In the genomic region with DNA sequence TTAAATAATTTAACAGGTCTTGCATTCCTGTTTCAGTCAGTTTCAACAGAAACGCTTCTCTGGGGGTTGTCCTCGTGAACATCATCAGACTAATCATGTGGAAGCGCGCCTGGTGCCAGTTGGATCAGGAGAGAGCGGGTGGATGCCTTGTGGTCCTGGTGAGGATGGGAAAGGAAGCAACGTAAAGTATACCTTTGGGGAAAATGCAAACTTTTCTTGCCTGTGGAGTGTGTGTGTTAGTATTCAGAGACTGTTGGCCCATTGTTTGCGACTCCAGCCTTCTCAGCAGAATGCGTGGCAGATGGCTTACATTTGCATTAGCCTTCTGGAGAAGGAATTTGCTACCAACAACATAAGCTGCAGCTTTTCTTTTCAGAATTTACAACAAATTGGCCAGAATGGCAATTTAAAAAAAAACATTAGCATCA, we compare ENCODE assay signal across 16 cellular contexts.
DNase-seq lines count a peak whose midpoint lies in the region; ATAC-seq and TF ChIP-seq lines count a peak whose summit lies in the region.
"Had no signal": no experiment of that assay in that cellular context is flagged by ENCODE, and none has a peak within 500 bp of the region (broad histone marks: within the 10 kb centered on the region; RNA-seq: fewer than 3 reads in every experiment).

No MANE protein-coding gene starts in this region.

- no peak overlapping the region for H3K9ac ChIP-seq in neural progenitor cell

- H3K4me3 ChIP-seq in neural progenitor cell (no peak overlapping the region), upper lobe of left lung (no peak overlapping the region)
- H3K4me3 ChIP-seq: ovary, PC-9, thoracic aorta had no signal

- H3K27ac ChIP-seq in neural progenitor cell: peak overlapping the region; percentile 26
- no peak overlapping the region for H3K27ac ChIP-seq in upper lobe of left lung
- no peak overlapping the region for H3K27ac ChIP-seq in foreskin keratinocyte
- H3K27ac ChIP-seq: ovary, PC-9, thoracic aorta had no signal

- intact Hi-C loops in posterior vena cava (cut with DNase I): no loop called here

- 63% methylated on average over 8 of the region's 8 CpGs for WGBS in upper lobe of left lung, 2 donors

- no peak for TF ChIP-seq CTCF in neural progenitor cell (IDR thresholded peaks at IDR 0.05)
- TF ChIP-seq CTCF in upper lobe of left lung (IDR thresholded peaks at IDR 0.05): no peak
- no peak for TF ChIP-seq CTCF in foreskin keratinocyte (conservative IDR thresholded peaks at IDR 0.05)

- no peaks in the 10 kb centered on the region for H3K79me2 ChIP-seq in neural progenitor cell (ENCODE audit: low read depth)

- H3K36me3 ChIP-seq in neural progenitor cell (no peaks in the 10 kb centered on the region), upper lobe of left lung (no peaks in the 10 kb centered on the region)
- H3K36me3 ChIP-seq: ovary, thoracic aorta had no signal

- H3K9me3 Mint-ChIP-seq in neural progenitor cell: peaks cover 6% of the 10 kb centered on the region

- ATAC-seq in upper lobe of left lung (ENCODE audit: low FRiP score in 2 of 2) (no peak), foreskin keratinocyte (no peak)

- TF ChIP-seq EP300 in upper lobe of left lung (IDR thresholded peaks at IDR 0.05): no peak

- H3K27me3 ChIP-seq in neural progenitor cell: no peaks in the 10 kb centered on the region
- H3K27me3 ChIP-seq in upper lobe of left lung: no peaks in the 10 kb centered on the region
- H3K27me3 ChIP-seq in foreskin keratinocyte: peaks cover 7% of the 10 kb centered on the region
- H3K27me3 ChIP-seq: ovary had no signal

- H2AFZ ChIP-seq in neural progenitor cell (replicated peaks): peak overlapping the region; percentile 61
- H2AFZ ChIP-seq: PC-9 had no signal

- H3K27ac Mint-ChIP-seq in neural progenitor cell: peak overlapping the region; percentile 60

- H3K4me1 ChIP-seq in neural progenitor cell: peaks cover 27% of the 10 kb centered on the region
- no peaks in the 10 kb centered on the region for H3K4me1 ChIP-seq in upper lobe of left lung
- no peaks in the 10 kb centered on the region for H3K4me1 ChIP-seq in foreskin keratinocyte

- H3K4me3 Mint-ChIP-seq in neural progenitor cell: peak overlapping the region; percentile 74

- peak overlapping the region; percentile 65 for H3K4me2 ChIP-seq in neural progenitor cell
- H3K4me2 ChIP-seq: PC-9 had no signal

- peak; percentile 88 for DNase-seq in DMS 273 treated with DMSO at 0.1 percent for 48 hours (lab: John Stamatoyannopoulos, UW)
- peak; percentile 95 for DNase-seq in NCI-H526 (lab: John Stamatoyannopoulos, UW)
- peak; percentile 95 for DNase-seq in foreskin melanocyte
- peak; percentile 64 for DNase-seq in neural progenitor cell (ENCODE audit: low spot score)
- no peak for DNase-seq in kidney glomerular epithelial cell (lab: John Stamatoyannopoulos, UW)
- no peak for DNase-seq in upper lobe of left lung
- no peak for DNase-seq in posterior vena cava (ENCODE audit: low spot score)
- DNase-seq in foreskin keratinocyte: no peak
- DNase-seq: activated CD4-positive, CD25-positive, alpha-beta regulatory T cell treated with anti-CD3 and anti-CD28 coated beads, Interleukin-2, amount 50 U/mL, for 72 hours; activated T-cell treated with anti-CD3 and anti-CD28 coated beads, Interleukin-2, amount 50 U/mL, for 1 hour; DMS153; mesenchymal stem cell; NCI-H2227 treated with DMSO at 0.1 percent for 48 hours; ovary; PC-9 had no signal

- H3K9me3 ChIP-seq in neural progenitor cell (ENCODE audit: low read depth) (no peaks in the 10 kb centered on the region), upper lobe of left lung (peaks cover 0 to 6% (median 3%) of the 10 kb centered on the region in 4 donors)
- H3K9me3 ChIP-seq: ovary, thoracic aorta had no signal

- TF ChIP-seq POLR2A in upper lobe of left lung (IDR thresholded peaks at IDR 0.05): no peak

- H3F3A ChIP-seq in neural progenitor cell (ENCODE audit: low read depth): peaks cover 29% of the 10 kb centered on the region

- H3K36me3 Mint-ChIP-seq in neural progenitor cell: no peaks in the 10 kb centered on the region

- no peaks in the 10 kb centered on the region for H4K20me1 ChIP-seq in neural progenitor cell (ENCODE audit: low read depth)

- peaks cover 7% of the 10 kb centered on the region for H3K27me3 Mint-ChIP-seq in neural progenitor cell (ENCODE audit: insufficient read depth, low read depth)

- peaks cover 34% of the 10 kb centered on the region for H3K4me1 Mint-ChIP-seq in neural progenitor cell

Comparison
In these comparisons a context has a peak if more than half of its experiments do, and no peak if none do; other contexts are left out.
1. DNase-seq: peak in DMS 273 treated with DMSO at 0.1 percent for 48 hours (single experiment), NCI-H526 (2 of 2), foreskin melanocyte (single experiment) and neural progenitor cell (single experiment); none in kidney glomerular epithelial cell (single experiment), upper lobe of left lung (0 of 2), posterior vena cava (single experiment) and foreskin keratinocyte (0 of 2).